In genomic region chr22:24437820-24438328, GRCh38 we compare ENCODE assay signal across 9 cellular contexts. TPM values are rescaled to one million over a fixed set of nuclear protein-coding genes. Genes with fewer than 3 reads are reported as not detected.
DNase-seq lines count a peak whose midpoint lies in the region; ATAC-seq and TF ChIP-seq lines count a peak whose summit lies in the region.
"Had no signal": no experiment of that assay in that cellular context is flagged by ENCODE, and none has a peak within 500 bp of the region (broad histone marks: within the 10 kb centered on the region; RNA-seq: fewer than 3 reads in every experiment).

No MANE protein-coding gene starts in this region.

- intact Hi-C loops in mammary epithelial cell (cut with micrococcal nuclease): no loop called here

- no peaks in the 10 kb centered on the region for H3K27me3 Mint-ChIP-seq in activated T-cell treated with anti-CD3 and anti-CD28 coated beads, Interleukin-2, amount 50 U/mL, for 72 hours (ENCODE audit: low read depth)

- H3K36me3 ChIP-seq in KMS-11 (ENCODE audit: insufficient read depth) (no peaks in the 10 kb centered on the region), mammary epithelial cell (ENCODE audit: insufficient read depth, low read length) (no peaks in the 10 kb centered on the region)

- H3K27me3 ChIP-seq in KMS-11 (ENCODE audit: insufficient read depth, low read depth): no peaks in the 10 kb centered on the region
- H3K27me3 ChIP-seq in mammary epithelial cell (ENCODE audit: insufficient read depth, low read length): no peaks in the 10 kb centered on the region

- H3K4me1 Mint-ChIP-seq in activated T-cell treated with anti-CD3 and anti-CD28 coated beads, Interleukin-2, amount 50 U/mL, for 72 hours (ENCODE audit: low read depth): peaks cover 75% of the 10 kb centered on the region
- peaks cover 70% of the 10 kb centered on the region for H3K4me1 Mint-ChIP-seq in stimulated activated effector memory CD8-positive, alpha-beta T cell treated with anti-CD3 and anti-CD28 coated beads, Interleukin-12 subunit alpha, Interleukin-12 subunit beta, amount 100 ng/mL, for 72 hours

- H2AFZ ChIP-seq in KMS-11 (ENCODE audit: low read depth) (no peak overlapping the region), mammary epithelial cell (ENCODE audit: low read depth, low read length) (no peak overlapping the region)

- WGBS in mammary epithelial cell (ENCODE audit: low coverage, missing lambda C conversion rate): 79% methylated on average over 3 of the region's 3 CpGs

- no peak for ATAC-seq in activated T-cell treated with anti-CD3 and anti-CD28 coated beads, Interleukin-2, amount 50 U/mL, for 72 hours (replicated peaks in 1 of 2)
- ATAC-seq in stimulated activated effector memory CD8-positive, alpha-beta T cell treated with anti-CD3 and anti-CD28 coated beads, Interleukin-12 subunit alpha, Interleukin-12 subunit beta, amount 100 ng/mL, for 72 hours: no peak
- ATAC-seq in HG03045 (IDR thresholded peaks at IDR 0.05; ENCODE audit: unreplicated experiment): no peak
- no peak for ATAC-seq in GM19035 (IDR thresholded peaks at IDR 0.05; ENCODE audit: unreplicated experiment)

- no peak for DNase-seq in activated T-cell treated with anti-CD3 and anti-CD28 coated beads, Interleukin-2, amount 50 U/mL, for 72 hours
- DNase-seq in activated T-cell treated with anti-CD3 and anti-CD28 coated beads, Interleukin-2, amount 50 U/mL, for 1 hour: no peak
- peak; percentile 49 for DNase-seq in mammary epithelial cell
- no peak for DNase-seq in stimulated activated effector memory CD8-positive, alpha-beta T cell treated with anti-CD3 and anti-CD28 coated beads, Interleukin-12 subunit alpha, Interleukin-12 subunit beta, amount 100 ng/mL, for 72 hours (ENCODE audit: low spot score in 2 of 2)
- DNase-seq in activated CD8-positive, alpha-beta memory T cell treated with anti-CD3 and anti-CD28 coated beads, Interleukin-2, amount 50 U/mL, for 4 hours: no peak
- DNase-seq: COR-L47 had no signal

- TF ChIP-seq CTCF in KMS-11 (conservative IDR thresholded peaks at IDR 0.05; ENCODE audit: low read depth, low read length) (0 out of 2 replicates have a peak, but pooled peaks have one; percentile 23), mammary epithelial cell (conservative IDR thresholded peaks at IDR 0.05 in 1 of 2, IDR thresholded peaks at IDR 0.05 in 1 of 2; ENCODE audit: extremely low read depth in 1 of 2, insufficient read depth in 1 of 2, low read depth in 1 of 2, low read length in 2 of 2) (peak; percentile 17 to 48)

- H4K20me1 ChIP-seq in KMS-11 (ENCODE audit: insufficient read depth) (no peaks in the 10 kb centered on the region), mammary epithelial cell (ENCODE audit: insufficient read depth, low read length) (no peaks in the 10 kb centered on the region)

- peaks cover 1 to 13% of the 10 kb centered on the region in 2 donors for H3K36me3 Mint-ChIP-seq in activated T-cell treated with anti-CD3 and anti-CD28 coated beads, Interleukin-2, amount 50 U/mL, for 72 hours (ENCODE audit: insufficient read depth in 2 of 2)
- H3K36me3 Mint-ChIP-seq in stimulated activated effector memory CD8-positive, alpha-beta T cell treated with anti-CD3 and anti-CD28 coated beads, Interleukin-12 subunit alpha, Interleukin-12 subunit beta, amount 100 ng/mL, for 72 hours: peaks cover 90% of the 10 kb centered on the region

- H3K27ac ChIP-seq in KMS-11: peak overlapping the region; percentile 36; the same call in 1 of the 2 replicates
- H3K27ac ChIP-seq in mammary epithelial cell (ENCODE audit: insufficient read depth, low read depth, low read length): no peak overlapping the region

- H3K4me1 ChIP-seq in KMS-11 (ENCODE audit: low read depth, poor library complexity, severe bottlenecking) (peaks cover 57% of the 10 kb centered on the region), mammary epithelial cell (ENCODE audit: insufficient read depth, low read length) (peaks cover 4% of the 10 kb centered on the region)

- CTCF ChIA-PET in mammary epithelial cell (lab: Charles Lee; ENCODE audit: low non-redundant PET): no interaction called here

- BruUV-seq in mammary epithelial cell (replicated peaks; lab: Mats Ljungman, UMichigan): no TSS peak

- H3K9me3 ChIP-seq in mammary epithelial cell (replicated peaks; ENCODE audit: insufficient read depth, low read length): no peaks in the 10 kb centered on the region

- in situ Hi-C loops in mammary epithelial cell (cut with MboI; ENCODE audit: low sequenced_read_pairs in 2 of 2): no loop called here

- H3K4me3 Mint-ChIP-seq in activated T-cell treated with anti-CD3 and anti-CD28 coated beads, Interleukin-2, amount 50 U/mL, for 72 hours: peak overlapping the region in 1 of 2 donors; percentile 13
- peak overlapping the region; percentile 13 for H3K4me3 Mint-ChIP-seq in stimulated activated effector memory CD8-positive, alpha-beta T cell treated with anti-CD3 and anti-CD28 coated beads, Interleukin-12 subunit alpha, Interleukin-12 subunit beta, amount 100 ng/mL, for 72 hours

- H3K9ac ChIP-seq in KMS-11: no peak overlapping the region; the same call in 1 of the 2 replicates
- no peak overlapping the region for H3K9ac ChIP-seq in mammary epithelial cell (ENCODE audit: insufficient read depth, low read length)

- H3K79me2 ChIP-seq in KMS-11 (ENCODE audit: insufficient read depth, low read depth) (peaks cover 47% of the 10 kb centered on the region), mammary epithelial cell (ENCODE audit: insufficient read depth, low read length) (no peaks in the 10 kb centered on the region)

- H3K4me3 ChIP-seq in KMS-11 (IDR thresholded peaks at IDR 0.05; ENCODE audit: insufficient read depth, low read depth, low read length) (no peak overlapping the region), mammary epithelial cell (replicated peaks in 1 of 3; ENCODE audit: insufficient read depth in 1 of 3, low read depth in 2 of 3, low read length in 3 of 3) (no peak overlapping the region)

- no peaks in the 10 kb centered on the region for H3K9me3 Mint-ChIP-seq in activated T-cell treated with anti-CD3 and anti-CD28 coated beads, Interleukin-2, amount 50 U/mL, for 72 hours
- no peaks in the 10 kb centered on the region for H3K9me3 Mint-ChIP-seq in stimulated activated effector memory CD8-positive, alpha-beta T cell treated with anti-CD3 and anti-CD28 coated beads, Interleukin-12 subunit alpha, Interleukin-12 subunit beta, amount 100 ng/mL, for 72 hours

- H3K4me2 ChIP-seq in KMS-11: peak overlapping the region; percentile 14
- H3K4me2 ChIP-seq in mammary epithelial cell (ENCODE audit: insufficient read depth, low read depth, low read length): no peak overlapping the region

- H3K27ac Mint-ChIP-seq in activated T-cell treated with anti-CD3 and anti-CD28 coated beads, Interleukin-2, amount 50 U/mL, for 72 hours: peak overlapping the region; percentile 68
- peak overlapping the region; percentile 98 for H3K27ac Mint-ChIP-seq in stimulated activated effector memory CD8-positive, alpha-beta T cell treated with anti-CD3 and anti-CD28 coated beads, Interleukin-12 subunit alpha, Interleukin-12 subunit beta, amount 100 ng/mL, for 72 hours

- dilution Hi-C loops in mammary epithelial cell (cut with HindIII; ENCODE audit: low sequenced_read_pairs): no loop called here

RNA-seq across cellular contexts. Expression of gene ADORA2A, which starts 10.5 kb away (rescaled TPM):
- total RNA-seq in activated T-cell treated with anti-CD3 and anti-CD28 coated beads, Interleukin-2, amount 50 U/mL, for 72 hours: 10 to 100 TPM; 34.6 to 41.2 TPM
- 1 to 10 TPM; 1.2 to 1.8 TPM for total RNA-seq in mammary epithelial cell
- 0.40 TPM for polyA plus RNA-seq in mammary epithelial cell
- polyA minus RNA-seq in mammary epithelial cell: not detected

RNA-seq across cellular contexts. Expression of gene UPB1, which starts 57.3 kb away (rescaled TPM):
- 1 to 10 TPM in 1 of 2 donors, under 1 TPM in 1; 0.26 to 1.2 TPM for total RNA-seq in activated T-cell treated with anti-CD3 and anti-CD28 coated beads, Interleukin-2, amount 50 U/mL, for 72 hours
- total RNA-seq in mammary epithelial cell: not detected
- not detected for polyA plus RNA-seq in mammary epithelial cell
- not detected for polyA minus RNA-seq in mammary epithelial cell

Comparison
In these comparisons a context has a peak if more than half of its experiments do, and no peak if none do; other contexts are left out.
1. RNA of gene ADORA2A, which starts 10.5 kb away (total RNA-seq): 34.6 to 41.2 TPM in activated T-cell treated with anti-CD3 and anti-CD28 coated beads, Interleukin-2, amount 50 U/mL, for 72 hours; 1.2 to 1.8 TPM in mammary epithelial cell; every median in the first group is over 10 times any median in the second.